Comparison of ENCODE assay signal across 19 cellular contexts in the genomic region with DNA sequence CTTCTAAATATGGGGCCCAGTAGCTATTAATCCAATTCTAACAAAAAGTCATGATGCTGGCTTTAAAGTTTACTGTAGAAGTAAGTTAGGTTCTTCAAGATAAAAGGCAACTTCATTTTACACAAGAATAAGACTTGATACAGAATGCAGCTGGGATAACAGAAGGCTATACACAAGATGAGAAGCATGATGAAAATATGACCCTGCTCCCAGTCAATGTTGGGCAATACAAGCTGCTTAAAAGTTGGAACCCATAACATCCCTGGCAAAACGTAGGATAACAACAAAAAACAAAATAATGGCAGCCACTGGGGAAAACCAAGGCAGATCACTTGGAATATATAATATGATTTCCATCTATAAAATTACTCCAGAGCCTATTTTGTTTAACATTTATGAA.
"Had no signal": no experiment of that assay in that cellular context is flagged by ENCODE, and none has a peak within 500 bp of the region (broad histone marks: within the 10 kb centered on the region; RNA-seq: fewer than 3 reads in every experiment).

No MANE protein-coding gene starts in this region.

- H3K4me3 ChIP-seq: coronary artery, dorsolateral prefrontal cortex, esophagus squamous epithelium, gastroesophageal sphincter, heart right ventricle, left lung, lower lobe of right lung had no signal

- H3K36me3 Mint-ChIP-seq: naive thymus-derived CD4-positive, alpha-beta T cell had no signal

- ATAC-seq: esophagus mucosa; foreskin keratinocyte; gastroesophageal sphincter; heart right ventricle; left cardiac atrium; left lung; left ventricle myocardium superior; lower lobe of right lung; naive thymus-derived CD4-positive, alpha-beta T cell had no signal

- H3K36me3 ChIP-seq: esophagus squamous epithelium, gastroesophageal sphincter, heart right ventricle, left lung, lower lobe of right lung had no signal

- H3K4me3 Mint-ChIP-seq: naive thymus-derived CD4-positive, alpha-beta T cell had no signal

- H3K4me1 ChIP-seq: esophagus squamous epithelium, gastroesophageal sphincter, heart right ventricle, left lung, lower lobe of right lung had no signal

- H3K27ac Mint-ChIP-seq: naive thymus-derived CD4-positive, alpha-beta T cell had no signal

- H3K4me1 Mint-ChIP-seq: naive thymus-derived CD4-positive, alpha-beta T cell had no signal

- H3K9me3 ChIP-seq: esophagus squamous epithelium, gastroesophageal sphincter, heart right ventricle, left lung, lower lobe of right lung had no signal

- H3K27me3 ChIP-seq: esophagus squamous epithelium, gastroesophageal sphincter, heart right ventricle, left lung had no signal

- DNase-seq: dermis blood vessel endothelial cell; effector CD4-positive, alpha-beta T cell; effector memory CD4-positive, alpha-beta T cell; esophagus squamous epithelium; foreskin keratinocyte; head of caudate nucleus; heart right ventricle; hippocampal formation; left cardiac atrium; left lung; left ventricle myocardium superior; lower lobe of right lung; mesenchymal stem cell; midbrain; naive thymus-derived CD4-positive, alpha-beta T cell had no signal
